Comparison of ENCODE assay signal across 25 cellular contexts in the genomic region with DNA sequence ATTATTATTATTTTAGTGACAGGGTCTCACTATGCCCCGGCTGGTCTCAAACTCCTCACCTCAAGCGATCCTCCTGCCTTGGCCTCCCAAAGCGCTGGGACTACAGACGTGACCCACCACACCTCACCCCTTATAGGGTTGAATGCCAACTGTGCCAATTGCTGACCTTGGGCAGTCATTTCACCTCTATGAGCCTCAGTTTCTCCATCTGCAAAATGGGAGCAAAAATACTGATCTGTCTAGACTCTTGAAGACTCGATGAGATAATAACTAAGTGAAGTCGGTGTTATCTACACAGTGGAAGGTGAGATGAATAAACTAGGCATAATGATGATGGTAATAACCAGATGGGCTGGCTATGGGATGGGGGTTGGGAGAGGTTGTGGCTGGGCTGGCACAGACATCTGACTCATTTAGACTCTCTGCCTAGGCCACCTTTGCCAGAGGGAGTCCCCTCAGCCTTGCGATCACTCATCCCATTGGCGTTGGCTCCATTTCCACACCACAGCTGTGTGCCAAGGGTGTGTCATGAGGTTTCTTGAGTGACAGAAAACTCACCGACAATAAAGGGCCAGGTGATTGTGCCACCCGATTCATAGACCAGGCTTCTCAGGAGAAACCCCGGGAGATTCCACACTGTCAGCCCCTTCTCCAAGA. TPM values are rescaled to one million over a fixed set of nuclear protein-coding genes. Genes with fewer than 3 reads are reported as not detected.
"Had no signal": no experiment of that assay in that cellular context is flagged by ENCODE, and none has a peak within 500 bp of the region (broad histone marks: within the 10 kb centered on the region; RNA-seq: fewer than 3 reads in every experiment).

A gene with protein sequence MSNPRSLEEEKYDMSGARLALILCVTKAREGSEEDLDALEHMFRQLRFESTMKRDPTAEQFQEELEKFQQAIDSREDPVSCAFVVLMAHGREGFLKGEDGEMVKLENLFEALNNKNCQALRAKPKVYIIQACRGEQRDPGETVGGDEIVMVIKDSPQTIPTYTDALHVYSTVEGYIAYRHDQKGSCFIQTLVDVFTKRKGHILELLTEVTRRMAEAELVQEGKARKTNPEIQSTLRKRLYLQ (plus strand): TSS at position 596 of the 657 bp plus-strand sequence. CDS start 2,772 bp downstream, outside the sequence.

- H3K9me3 ChIP-seq: esophagus squamous epithelium, left ventricle myocardium inferior, neutrophil, testis had no signal

- H3K27ac Mint-ChIP-seq: activated T-cell treated with anti-CD3 and anti-CD28 coated beads, Interleukin-2, amount 50 U/mL, for 72 hours; mesothelial cell of epicardium; nephron progenitor cell had no signal

- DNase-seq: activated CD4-positive, alpha-beta T cell treated with anti-CD3 and anti-CD28 coated beads for 1 hour; activated naive CD4-positive, alpha-beta T cell treated with Interleukin-2 at 50 U/mL for 16 hours; activated T-cell treated with anti-CD3 and anti-CD28 coated beads for 4 hours; activated T-cell treated with anti-CD3 and anti-CD28 coated beads, Interleukin-2, amount 50 U/mL, for 72 hours; amniotic stem cell; brain microvascular endothelial cell; caudate nucleus; esophagus squamous epithelium; foreskin melanocyte; left ventricle myocardium inferior; naive B cell; nephron progenitor cell; posterior cingulate gyrus; right cardiac atrium; stimulated activated CD4-positive, alpha-beta T cell treated with anti-CD3 and anti-CD28 coated beads, Interleukin-2, amount 100 ng/mL, for 48 hours; stimulated activated naive CD4-positive, alpha-beta T cell treated with Interleukin-2 at 50 U/mL for 16 hours; T-helper 2 cell; testis; trophoblast cell had no signal

- H3K4me3 ChIP-seq: esophagus squamous epithelium, left ventricle myocardium inferior, testis had no signal

- FAIRE-seq: astrocyte, endothelial cell of umbilical vein, islet of Langerhans, urothelium cell line had no signal

- H3K27me3 ChIP-seq: brain microvascular endothelial cell, testis had no signal

- ATAC-seq: activated T-cell treated with anti-CD3 and anti-CD28 coated beads, Interleukin-2, amount 50 U/mL, for 72 hours; right cardiac atrium had no signal

- H3K4me1 Mint-ChIP-seq: mesothelial cell of epicardium, naive B cell, nephron progenitor cell had no signal

- H3K4me1 ChIP-seq: left ventricle myocardium inferior, testis had no signal

- H3K4me3 Mint-ChIP-seq: activated T-cell treated with anti-CD3 and anti-CD28 coated beads, Interleukin-2, amount 50 U/mL, for 72 hours; mesothelial cell of epicardium; naive B cell; nephron progenitor cell had no signal

- H3K36me3 ChIP-seq: brain microvascular endothelial cell, esophagus squamous epithelium, left ventricle myocardium inferior, neutrophil had no signal

- H3K36me3 Mint-ChIP-seq: naive B cell had no signal

- H3K27ac ChIP-seq: brain microvascular endothelial cell, esophagus squamous epithelium, left ventricle myocardium inferior, neutrophil, testis had no signal

RNA-seq across cellular contexts. Expression of the gene that starts here (rescaled TPM):
- total RNA-seq: activated T-cell treated with anti-CD3 and anti-CD28 coated beads, Interleukin-2, amount 50 U/mL, for 72 hours; astrocyte; endothelial cell of umbilical vein; left ventricle myocardium inferior; mesothelial cell of epicardium; right cardiac atrium had no signal
- polyA plus RNA-seq: endothelial cell of umbilical vein, right cardiac atrium had no signal
